In genomic region chr18:37393945-37394609, GRCh38 we compare ENCODE assay signal across 8 cellular contexts.
A peak's percentile ranks its signal among the peaks of the same experiment; 100 is the strongest.
DNase-seq lines count a peak whose midpoint lies in the region; ATAC-seq lines count a peak whose summit lies in the region.

No MANE protein-coding gene starts in this region.

- ATAC-seq in HG03342 (IDR thresholded peaks at IDR 0.05; ENCODE audit: unreplicated experiment): no peak

- peak overlapping the region; percentile 13 for H3K4me3 ChIP-seq in iPS-11a (ENCODE audit: low read depth, low read length)

- in situ Hi-C loops in T47D (cut with HindIII; ENCODE audit: low pct_unique_long_range_greater_than_20kb, low sequenced_read_pairs): no loop called here
- in situ Hi-C loops in KBM-7 (cut with MboI; ENCODE audit: low pct_unique_long_range_greater_than_20kb, low sequenced_read_pairs): no loop called here

- peak; percentile 78 to 84 for DNase-seq in NCI-H2081 (lab: John Stamatoyannopoulos, UW)
- no peak for DNase-seq in NCI-H2081 treated with DMSO at 0.1 percent for 48 hours (lab: John Stamatoyannopoulos, UW)
- peak; percentile 45 for DNase-seq in NCI-H2171 (lab: John Stamatoyannopoulos, UW)
- DNase-seq in T47D (ENCODE audit: low read depth in 1 of 2, low spot score in 1 of 2): peak; percentile 15 to 21
- peak; percentile 92 for DNase-seq in retina
- no peak for DNase-seq in KBM-7

Comparison
In these comparisons a context has a peak if more than half of its experiments do, and no peak if none do; other contexts are left out.
1. DNase-seq: peak in NCI-H2081 (2 of 2), NCI-H2171 (single experiment), T47D (2 of 2) and retina (single experiment); none in NCI-H2081 treated with DMSO at 0.1 percent for 48 hours (single experiment) and KBM-7 (single experiment).